14 cellular contexts compared by ENCODE assay signal in genomic region chrX:121641560-121641959, GRCh38.
DNase-seq lines count a peak whose midpoint lies in the region; ATAC-seq, FAIRE-seq and TF ChIP-seq lines count a peak whose summit lies in the region.
"Had no signal": no experiment of that assay in that cellular context is flagged by ENCODE, and none has a peak within 500 bp of the region (broad histone marks: within the 10 kb centered on the region; RNA-seq: fewer than 3 reads in every experiment).

No MANE protein-coding gene starts in this region.

- DNase-seq in GM23338 (ENCODE audit: low spot score) = no peak
- no peak for DNase-seq in RWPE2 (ENCODE audit: low spot score)
- DNase-seq in fibroblast of gingiva (ENCODE audit: low read depth) = peak; percentile 78
- DNase-seq in vagina (ENCODE audit: extremely low spot score in 2 of 2) = no peak
- DNase-seq in GM12892 (ENCODE audit: insufficient read length) = no peak
- DNase-seq in HCEC 1CT = no peak
- no peak for DNase-seq in NCI-H1105 treated with DMSO at 0.1 percent for 48 hours (lab: John Stamatoyannopoulos, UW)
- DNase-seq: activated CD8-positive, alpha-beta T cell treated with anti-CD3 and anti-CD28 coated beads, Interleukin-2, amount 10 ng/mL, durations not matched to agents 7 days and 5 days; activated naive CD4-positive, alpha-beta T cell treated with anti-CD3 and anti-CD28 coated beads for 36 hours; NCI-H1048; psoas muscle had no signal

- H3K4me1 ChIP-seq in ACC112 (ENCODE audit: control insufficient read depth, insufficient read depth, low read length, unreplicated experiment) (peaks cover 11% of the 10 kb centered on the region), GM23338 (ENCODE audit: insufficient read depth) (peaks cover 26% of the 10 kb centered on the region), RWPE2 (ENCODE audit: insufficient read depth, poor library complexity, severe bottlenecking) (peaks cover 12% of the 10 kb centered on the region), vagina (no peaks in the 10 kb centered on the region)
- H3K4me1 ChIP-seq: psoas muscle had no signal

- H3K27ac ChIP-seq in ACC112 (ENCODE audit: low read depth, low read length) = peak overlapping the region; percentile 74
- no peak overlapping the region for H3K27ac ChIP-seq in GM23338 (ENCODE audit: low read depth)
- H3K27ac ChIP-seq in RWPE2 (ENCODE audit: poor library complexity, severe bottlenecking) = peak overlapping the region; percentile 70
- no peak overlapping the region for H3K27ac ChIP-seq in vagina
- H3K27ac ChIP-seq: C4-2B, psoas muscle had no signal

- H3K27me3 Mint-ChIP-seq in GM23338 (ENCODE audit: insufficient read depth, low read depth, poor library complexity) = no peaks in the 10 kb centered on the region
- H3K27me3 Mint-ChIP-seq: memory B cell had no signal

- no peaks in the 10 kb centered on the region for H3K9me2 ChIP-seq in GM23338 (ENCODE audit: insufficient read depth)

- ATAC-seq in GM23338 = no peak
- ATAC-seq in RWPE2 (ENCODE audit: low read depth) = peak; percentile 92
- ATAC-seq: activated CD8-positive, alpha-beta T cell treated with anti-CD3 and anti-CD28 coated beads, Interleukin-2, amount 10 ng/mL, durations not matched to agents 7 days and 5 days; psoas muscle had no signal

- H3K9me3 Mint-ChIP-seq in GM23338 = no peaks in the 10 kb centered on the region
- H3K9me3 Mint-ChIP-seq: activated naive CD4-positive, alpha-beta T cell treated with anti-CD3 and anti-CD28 coated beads for 36 hours; memory B cell had no signal

- peak overlapping the region; percentile 91 for H2AFZ ChIP-seq in ACC112 (ENCODE audit: low read length, unreplicated experiment)
- no peak overlapping the region for H2AFZ ChIP-seq in GM23338

- H3K9me3 ChIP-seq in RWPE2 (ENCODE audit: severe bottlenecking) (no peaks in the 10 kb centered on the region), vagina (no peaks in the 10 kb centered on the region)
- H3K9me3 ChIP-seq: psoas muscle had no signal

- TF ChIP-seq CTCF in GM23338 (conservative IDR thresholded peaks at IDR 0.05; ENCODE audit: low read depth in 2 of 2) (no peak), RWPE2 (IDR thresholded peaks at IDR 0.05; ENCODE audit: poor library complexity, severe bottlenecking) (no peak), vagina (IDR thresholded peaks at IDR 0.05) (no peak)

- H3K4me3 ChIP-seq in ACC112 (ENCODE audit: low read depth, low read length) = peak overlapping the region; percentile 62
- H3K4me3 ChIP-seq in GM23338 = no peak overlapping the region
- no peak overlapping the region for H3K4me3 ChIP-seq in RWPE2 (ENCODE audit: severe bottlenecking)
- no peak overlapping the region for H3K4me3 ChIP-seq in vagina
- H3K4me3 ChIP-seq: psoas muscle had no signal

- no peaks in the 10 kb centered on the region for H3K36me3 Mint-ChIP-seq in GM23338 (ENCODE audit: low read depth)
- H3K36me3 Mint-ChIP-seq: memory B cell had no signal

- intact Hi-C loops in vagina (cut with DNase I) = no loop called here

- H3K79me2 ChIP-seq in ACC112 (ENCODE audit: control insufficient read depth, insufficient read depth, low read length, unreplicated experiment) (no peaks in the 10 kb centered on the region), GM23338 (replicated peaks; ENCODE audit: insufficient read depth) (no peaks in the 10 kb centered on the region)

- H3F3A ChIP-seq in GM23338 (replicated peaks; ENCODE audit: low read depth) = no peaks in the 10 kb centered on the region

- no peak overlapping the region for H3K27ac Mint-ChIP-seq in GM23338
- H3K27ac Mint-ChIP-seq: activated CD8-positive, alpha-beta T cell treated with anti-CD3 and anti-CD28 coated beads, Interleukin-2, amount 10 ng/mL, durations not matched to agents 7 days and 5 days; activated naive CD4-positive, alpha-beta T cell treated with anti-CD3 and anti-CD28 coated beads for 36 hours; memory B cell had no signal

- no peak overlapping the region for H3K4me3 Mint-ChIP-seq in GM23338
- H3K4me3 Mint-ChIP-seq: activated CD8-positive, alpha-beta T cell treated with anti-CD3 and anti-CD28 coated beads, Interleukin-2, amount 10 ng/mL, durations not matched to agents 7 days and 5 days; activated naive CD4-positive, alpha-beta T cell treated with anti-CD3 and anti-CD28 coated beads for 36 hours; memory B cell had no signal

- 0 out of 2 replicates have a peak overlapping the region, but pooled peaks have one; percentile 21 for H3K4me2 ChIP-seq in GM23338

- H3K27me3 ChIP-seq in ACC112 (ENCODE audit: insufficient read depth, low read length) (no peaks in the 10 kb centered on the region), GM23338 (ENCODE audit: insufficient read depth) (no peaks in the 10 kb centered on the region), RWPE2 (ENCODE audit: insufficient read depth, poor library complexity, severe bottlenecking) (no peaks in the 10 kb centered on the region), vagina (no peaks in the 10 kb centered on the region)

- H3K36me3 ChIP-seq in ACC112 (ENCODE audit: insufficient read depth, low read length) (no peaks in the 10 kb centered on the region), GM23338 (ENCODE audit: insufficient read depth) (no peaks in the 10 kb centered on the region), RWPE2 (ENCODE audit: low read depth) (no peaks in the 10 kb centered on the region), vagina (no peaks in the 10 kb centered on the region)

- peaks cover 20% of the 10 kb centered on the region; the same call in 2 of the 3 replicates for H3K4me1 Mint-ChIP-seq in GM23338
- H3K4me1 Mint-ChIP-seq: memory B cell had no signal

- no peak for FAIRE-seq in GM12892 (lab: Jason Lieb, UNC)

- no peaks in the 10 kb centered on the region for H4K20me1 ChIP-seq in GM23338 (replicated peaks; ENCODE audit: insufficient read depth)

- no peak for TF ChIP-seq POLR2A in vagina (IDR thresholded peaks at IDR 0.05)
- no peak for TF ChIP-seq POLR2A in GM12892 (IDR thresholded peaks at IDR 0.05; ENCODE audit: low read depth, low read length)

TF ChIP-seq in GM23338, 12 proteins besides CTCF, POLR2A, EP300 and RAD21 (continues in another document):
- TF ChIP-seq EZH2 (IDR thresholded peaks at IDR 0.05; ENCODE audit: low read depth, unreplicated experiment) (no peak), POLR2AphosphoS5 (IDR thresholded peaks at IDR 0.05; ENCODE audit: low read depth) (no peak), ZNF331 (CRISPR knock-in tag; IDR thresholded peaks at IDR 0.05; ENCODE audit: low read depth) (no peak), STAT1 (IDR thresholded peaks at IDR 0.05; ENCODE audit: unreplicated experiment) (no peak), REST (IDR thresholded peaks at IDR 0.05; ENCODE audit: unreplicated experiment) (no peak), ETS1 (IDR thresholded peaks at IDR 0.05) (no peak), CREB1 (CRISPR knock-in tag; IDR thresholded peaks at IDR 0.05; ENCODE audit: low read depth) (no peak), NANOG (IDR thresholded peaks at IDR 0.05; ENCODE audit: borderline replicate concordance) (no peak)

Comparison
In these comparisons a context has a peak if more than half of its experiments do, and no peak if none do; other contexts are left out.
1. H3K27ac ChIP-seq: peak in ACC112 (single experiment) and RWPE2 (single experiment); none in GM23338 (single experiment) and vagina (single experiment).